In genomic region chr18:61910101-61910500, GRCh38 we compare ENCODE assay signal across 26 cellular contexts.
"Had no signal": no experiment of that assay in that cellular context is flagged by ENCODE, and none has a peak within 500 bp of the region (broad histone marks: within the 10 kb centered on the region; RNA-seq: fewer than 3 reads in every experiment).

No MANE protein-coding gene starts in this region.

- H3K4me1 Mint-ChIP-seq: immature natural killer cell; naive B cell; nephron; stimulated activated naive B cell treated with anti-CD40 and anti-IgM and Interleukin-4, amounts not matched to agents 10 μg/mL and 1 μg/mL and 100 μg/mL, for 72 hours had no signal

- H3K4me1 ChIP-seq: left lung, right atrium auricular region, stomach, testis, tibial artery, uterus had no signal

- H3K9me3 Mint-ChIP-seq: mesothelial cell of epicardium; naive B cell; stimulated activated naive B cell treated with anti-CD40 and anti-IgM and Interleukin-4, amounts not matched to agents 10 μg/mL and 1 μg/mL and 100 μg/mL, for 72 hours had no signal

- H3K27me3 ChIP-seq: left lung, ovary, right atrium auricular region, stomach, testis, tibial artery, uterus had no signal

- H3K36me3 Mint-ChIP-seq: immature natural killer cell; mesothelial cell of epicardium; naive B cell; stimulated activated naive B cell treated with anti-CD40 and anti-IgM and Interleukin-4, amounts not matched to agents 10 μg/mL and 1 μg/mL and 100 μg/mL, for 72 hours had no signal

- H3K36me3 ChIP-seq: left lung, ovary, right atrium auricular region, stomach, tibial artery, uterus had no signal

- H3K9me3 ChIP-seq: left lung, ovary, right atrium auricular region, stomach, testis, tibial artery, uterus had no signal

- H3K4me3 Mint-ChIP-seq: immature natural killer cell; mesothelial cell of epicardium; naive B cell; nephron; stimulated activated naive B cell treated with anti-CD40 and anti-IgM and Interleukin-4, amounts not matched to agents 10 μg/mL and 1 μg/mL and 100 μg/mL, for 72 hours had no signal

- ATAC-seq: left colon; left lung; sciatic nerve; stimulated activated naive B cell treated with anti-CD40 and anti-IgM and Interleukin-4, amounts not matched to agents 10 μg/mL and 1 μg/mL and 100 μg/mL, for 72 hours; stimulated activated naive CD8-positive, alpha-beta T cell treated with anti-CD3 and anti-CD28 coated beads, Interleukin-15, Interleukin-2, amounts not matched to agents 100 U/mL and 50 U/mL, for 24 hours had no signal

- H3K27ac Mint-ChIP-seq: mesothelial cell of epicardium; nephron; progenitor cell of endocrine pancreas; stimulated activated naive B cell treated with anti-CD40 and anti-IgM and Interleukin-4, amounts not matched to agents 10 μg/mL and 1 μg/mL and 100 μg/mL, for 72 hours had no signal

- H3K4me3 ChIP-seq: left lung, lung, ovary, right atrium auricular region, skin epidermis, stomach, testis, tibial artery, uterus had no signal

- DNase-seq: hippocampal formation; immature natural killer cell; kidney; left colon; left lung; mesendoderm; naive B cell; ovary; stimulated activated CD4-positive, alpha-beta T cell treated with anti-CD3 and anti-CD28 coated beads, Interleukin-12 subunit alpha, Interleukin-12 subunit beta, amount 100 ng/mL, for 4 hours; stimulated activated CD4-positive, alpha-beta T cell treated with anti-CD3 and anti-CD28 coated beads, Interleukin-15, amount 100 ng/mL, for 24 hours; stimulated activated CD4-positive, alpha-beta T cell treated with anti-CD3 and anti-CD28 coated beads, Interleukin-2, amount 100 ng/mL, for 24 hours; stimulated activated CD4-positive, alpha-beta T cell treated with anti-CD3 and anti-CD28 coated beads, Interleukin-4, amount 100 ng/mL, for 1 hour; stimulated activated naive B cell treated with anti-CD40 and anti-IgM and Interleukin-4, amounts not matched to agents 10 μg/mL and 1 μg/mL and 100 μg/mL, for 72 hours; stimulated activated naive CD8-positive, alpha-beta T cell treated with anti-CD3 and anti-CD28 coated beads, Interleukin-15, Interleukin-2, amounts not matched to agents 100 U/mL and 50 U/mL, for 24 hours; stomach; testis; tibial artery; trophoblast cell; uterus had no signal

- H3K27me3 Mint-ChIP-seq: progenitor cell of endocrine pancreas had no signal

- H3K27ac ChIP-seq: left lung, ovary, right atrium auricular region, stomach, testis, tibial artery, uterus had no signal
